ENCODE assay signal across 8 cellular contexts in the genomic region with DNA sequence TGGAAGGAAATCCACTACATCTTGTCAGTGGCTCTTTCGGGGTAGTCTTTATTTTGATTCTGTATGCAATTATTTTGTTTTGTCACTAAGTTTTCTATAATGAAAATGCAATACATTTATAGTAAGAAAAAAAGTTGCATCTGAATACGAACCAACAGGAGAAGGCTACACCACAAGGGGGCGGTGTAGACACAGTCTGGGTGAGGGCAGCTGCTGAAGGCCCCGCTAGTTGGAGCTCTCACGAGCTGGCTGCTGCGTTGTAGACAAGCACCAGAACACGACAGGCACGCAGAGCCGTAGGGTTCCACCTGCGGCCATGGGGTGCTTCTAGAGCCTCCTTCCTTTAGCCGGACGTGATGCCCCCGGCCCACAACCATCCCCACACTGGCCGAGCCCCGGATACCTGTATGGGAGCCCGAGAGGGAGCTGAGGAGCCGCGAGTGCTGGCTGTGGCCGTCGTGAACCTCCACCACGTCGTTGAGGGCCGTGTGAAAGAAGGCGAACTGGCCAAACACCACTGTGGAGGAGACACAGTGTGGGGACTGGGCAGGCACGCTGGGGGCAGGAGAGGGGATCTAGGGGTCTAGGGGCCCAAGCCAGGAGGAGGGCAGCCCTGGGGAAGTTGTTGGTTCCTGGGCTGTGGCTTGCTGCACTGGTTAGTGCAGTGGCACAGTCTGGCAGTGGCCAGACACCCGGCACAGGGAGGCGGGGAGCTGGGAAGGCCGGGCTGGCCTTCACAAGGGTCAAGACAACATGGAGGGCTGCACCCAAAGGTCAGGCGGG.
DNase-seq lines count a peak whose midpoint lies in the region; TF ChIP-seq lines count a peak whose summit lies in the region.

No MANE protein-coding gene starts in this region.

- H4K20me1 ChIP-seq in neural progenitor cell (ENCODE audit: low read depth): no peaks in the 10 kb centered on the region

- no peaks in the 10 kb centered on the region for H3K9me3 ChIP-seq in neural progenitor cell (ENCODE audit: low read depth)
- no peaks in the 10 kb centered on the region for H3K9me3 ChIP-seq in stomach

- H3K4me3 ChIP-seq in LNCaP clone FGC (ENCODE audit: low read depth, low read length) (no peak overlapping the region), fibroblast of pulmonary artery (replicated peaks; ENCODE audit: low read depth, low read length) (no peak overlapping the region), neural progenitor cell (no peak overlapping the region), stomach (no peak overlapping the region)

- H3K9me3 Mint-ChIP-seq in neural progenitor cell: no peaks in the 10 kb centered on the region

- intact Hi-C loops in stomach (cut with DNase I; ENCODE audit: low total_unique reads): loop anchor here (5.0 kb wide), 1 partner anchor 1109 kb away; no protein-coding TSS in a partner anchor

- H3K4me2 ChIP-seq in neural progenitor cell: no peak overlapping the region

- peaks cover under 1% of the 10 kb centered on the region for H3K4me1 Mint-ChIP-seq in neural progenitor cell

- no peak overlapping the region for H3K27ac ChIP-seq in neural progenitor cell
- no peak overlapping the region for H3K27ac ChIP-seq in stomach

- H3K27me3 ChIP-seq in neural progenitor cell (peaks cover 10% of the 10 kb centered on the region), stomach (peaks cover 0 to 23% (median 0%) of the 10 kb centered on the region in 3 donors)

- H3K36me3 ChIP-seq in neural progenitor cell (no peaks in the 10 kb centered on the region), stomach (no peaks in the 10 kb centered on the region)

- TF ChIP-seq POLR2A in stomach (IDR thresholded peaks at IDR 0.05): no peak

- 33 to 39% (median 36%) methylated on average over 25 to 29 of the region's 29 CpGs for WGBS in stomach, 5 donors

- no peaks in the 10 kb centered on the region for H3K4me1 ChIP-seq in neural progenitor cell
- peaks cover 0 to 10% (median 2%) of the 10 kb centered on the region in 4 donors for H3K4me1 ChIP-seq in stomach

- peaks cover 2% of the 10 kb centered on the region for H3K36me3 Mint-ChIP-seq in neural progenitor cell

- no peaks in the 10 kb centered on the region for H3F3A ChIP-seq in neural progenitor cell (ENCODE audit: low read depth)

- H3K79me2 ChIP-seq in neural progenitor cell (ENCODE audit: low read depth): no peaks in the 10 kb centered on the region

- no peak for TF ChIP-seq EP300 in stomach (IDR thresholded peaks at IDR 0.05)

- DNase-seq in activated gamma-delta T cell treated with Interleukin-2 at 50 U/mL for 16 hours (peak; percentile 84), activated gamma-delta T cell (lab: John Stamatoyannopoulos, UW) (no peak), LNCaP clone FGC (ENCODE audit: low read depth) (peak; percentile 64), RPMI7951 (ENCODE audit: low read depth) (peak; percentile 83), activated T-helper 1 cell treated with Interleukin-2 at 50 U/mL for 16 hours (ENCODE audit: low read depth) (peak; percentile 62), fibroblast of pulmonary artery (ENCODE audit: low read depth) (peak; percentile 86), neural progenitor cell (ENCODE audit: low spot score) (peak; percentile 95), stomach (peak; percentile 94)

- H3K9ac ChIP-seq in neural progenitor cell: no peak overlapping the region

- peaks cover 2% of the 10 kb centered on the region for H3K27me3 Mint-ChIP-seq in neural progenitor cell (ENCODE audit: insufficient read depth, low read depth)

- H3K4me3 Mint-ChIP-seq in neural progenitor cell: no peak overlapping the region

- H3K27ac Mint-ChIP-seq in neural progenitor cell: no peak overlapping the region

- TF ChIP-seq CTCF in LNCaP clone FGC (IDR thresholded peaks at IDR 0.05; ENCODE audit: control insufficient read depth, extremely low read depth, insufficient read depth): peak; percentile 100
- no peak for TF ChIP-seq CTCF in fibroblast of pulmonary artery (IDR thresholded peaks at IDR 0.05; ENCODE audit: low read length, missing control alignments)
- peak; percentile 99 for TF ChIP-seq CTCF in neural progenitor cell (IDR thresholded peaks at IDR 0.05)
- peak in 5 of 7 experiments; percentile 61 to 91 (median 86) for TF ChIP-seq CTCF in stomach (IDR thresholded peaks at IDR 0.05)

- H2AFZ ChIP-seq in neural progenitor cell (replicated peaks): peak overlapping the region; percentile 69
